In genomic region chr2:15836942-15837610, GRCh38 we compare ENCODE assay signal across 2 cellular contexts.
TF ChIP-seq lines count a peak whose summit lies in the region.

No MANE protein-coding gene starts in this region.

TF ChIP-seq in GM23338, 12 proteins besides CTCF, POLR2A, EP300 and RAD21:
- TF ChIP-seq ETS1 (IDR thresholded peaks at IDR 0.05) (no peak), EZH2phosphoT487 (IDR thresholded peaks at IDR 0.05; ENCODE audit: unreplicated experiment) (no peak), STAT1 (IDR thresholded peaks at IDR 0.05; ENCODE audit: unreplicated experiment) (no peak), EZH2 (IDR thresholded peaks at IDR 0.05; ENCODE audit: low read depth, unreplicated experiment) (no peak), JUNB (IDR thresholded peaks at IDR 0.05; ENCODE audit: unreplicated experiment) (no peak), CREB1 (CRISPR knock-in tag; IDR thresholded peaks at IDR 0.05; ENCODE audit: low read depth) (no peak), ZNF462 (CRISPR knock-in tag; IDR thresholded peaks at IDR 0.05) (no peak), NANOG (IDR thresholded peaks at IDR 0.05; ENCODE audit: borderline replicate concordance) (no peak), POLR2AphosphoS5 (IDR thresholded peaks at IDR 0.05; ENCODE audit: low read depth) (no peak), REST (IDR thresholded peaks at IDR 0.05; ENCODE audit: unreplicated experiment) (no peak), ZNF114 (CRISPR knock-in tag; IDR thresholded peaks at IDR 0.05) (no peak), ZNF331 (CRISPR knock-in tag; IDR thresholded peaks at IDR 0.05; ENCODE audit: low read depth) (no peak)

TF ChIP-seq in H1, 55 proteins besides CTCF, POLR2A, EP300 and RAD21:
- TF ChIP-seq TEAD4 (IDR thresholded peaks at IDR 0.05; ENCODE audit: low read depth, low read length) (no peak), SP4 (IDR thresholded peaks at IDR 0.05; ENCODE audit: low read length) (no peak), CHD7 (IDR thresholded peaks at IDR 0.05; ENCODE audit: insufficient replicate concordance, low read length) (no peak), POLR2AphosphoS5 (IDR thresholded peaks at IDR 0.05; ENCODE audit: low read depth, low read length) (no peak), TAF7 (optimal IDR thresholded peaks at IDR 0.05; ENCODE audit: borderline replicate concordance, low read depth, low read length) (no peak), GABPA (IDR thresholded peaks at IDR 0.05; ENCODE audit: borderline replicate concordance, insufficient read depth, low read length) (no peak), SIRT6 (IDR thresholded peaks at IDR 0.05; ENCODE audit: low read length) (no peak), HDAC6 (IDR thresholded peaks at IDR 0.05; ENCODE audit: low read depth, low read length) (no peak), MAFK (IDR thresholded peaks at IDR 0.05; ENCODE audit: low read depth, low read length) (no peak), ATF3 (IDR thresholded peaks at IDR 0.05; ENCODE audit: insufficient read depth, low read depth, low read length) (no peak), HDAC2 (IDR thresholded peaks at IDR 0.05; ENCODE audit: borderline replicate concordance in 1 of 2, low read depth in 2 of 2, low read length in 2 of 2) (no peak), NANOG (IDR thresholded peaks at IDR 0.05; ENCODE audit: insufficient read depth, low read depth, low read length, poor library complexity, severe bottlenecking) (no peak), BCL11A (IDR thresholded peaks at IDR 0.05; ENCODE audit: low read depth in 2 of 2, low read length in 2 of 2) (no peak)
